17 cellular contexts compared by ENCODE assay signal in the genomic region with DNA sequence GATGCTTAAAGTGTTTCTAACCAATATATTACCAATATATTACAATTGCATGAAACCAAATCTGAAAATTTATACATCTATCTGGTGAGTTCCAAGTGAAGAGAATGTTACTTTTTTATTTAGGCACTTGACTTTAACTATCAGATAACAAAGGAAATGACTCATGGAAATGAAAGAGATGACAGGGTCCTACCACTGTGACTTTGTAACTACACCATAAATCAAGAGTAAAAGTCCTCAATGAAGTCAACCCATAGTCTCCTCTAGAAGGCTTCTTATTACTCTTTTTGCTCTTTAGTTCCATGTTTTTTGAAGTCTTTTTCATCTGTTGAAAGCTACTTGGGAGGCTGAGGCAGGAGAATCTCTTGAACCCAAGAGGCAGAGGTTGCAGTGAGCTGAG.
DNase-seq lines count a peak whose midpoint lies in the region; ATAC-seq lines count a peak whose summit lies in the region.
"Had no signal": no experiment of that assay in that cellular context is flagged by ENCODE, and none has a peak within 500 bp of the region (broad histone marks: within the 10 kb centered on the region; RNA-seq: fewer than 3 reads in every experiment).

No MANE protein-coding gene starts in this region.

- no peak overlapping the region for H3K9ac ChIP-seq in mesenchymal stem cell (ENCODE audit: low read length)
- H3K9ac ChIP-seq: BLaER1 treated with 17β-estradiol and CSF1 and Interleukin-3, amounts not matched to agents 10 nM and 100 nM; KMS-11 had no signal

- no peak overlapping the region for H3K4me2 ChIP-seq in mesenchymal stem cell (ENCODE audit: low read length, poor library complexity, severe bottlenecking)
- H3K4me2 ChIP-seq: BLaER1 treated with 17β-estradiol and CSF1 and Interleukin-3, amounts not matched to agents 10 nM and 100 nM; KMS-11 had no signal

- H3K4me1 ChIP-seq in mesenchymal stem cell (ENCODE audit: control insufficient read depth, insufficient read depth, low read depth, low read length) (no peaks in the 10 kb centered on the region), right cardiac atrium (ENCODE audit: control insufficient read depth, insufficient read depth, low read length) (no peaks in the 10 kb centered on the region)
- H3K4me1 ChIP-seq: BLaER1 treated with 17β-estradiol and CSF1 and Interleukin-3, amounts not matched to agents 10 nM and 100 nM had no signal

- H3K36me3 ChIP-seq in mesenchymal stem cell (ENCODE audit: control insufficient read depth in 1 of 2, insufficient read depth in 2 of 2, low read depth in 1 of 2, low read length in 2 of 2): no peaks in the 10 kb centered on the region
- H3K36me3 ChIP-seq: BLaER1 treated with 17β-estradiol and CSF1 and Interleukin-3, amounts not matched to agents 10 nM and 100 nM had no signal

- H4K91ac ChIP-seq in mesenchymal stem cell (ENCODE audit: low read length): no peak overlapping the region

- no peak overlapping the region for H2BK12ac ChIP-seq in mesenchymal stem cell (ENCODE audit: low read length in 2 of 2)

- no peak overlapping the region for H3K14ac ChIP-seq in mesenchymal stem cell (ENCODE audit: low read length in 2 of 2)

- H3K27me3 ChIP-seq in mesenchymal stem cell (ENCODE audit: control insufficient read depth in 1 of 2, insufficient read depth in 1 of 2, low read length in 2 of 2) (no peaks in the 10 kb centered on the region), right cardiac atrium (ENCODE audit: control insufficient read depth, insufficient read depth) (no peaks in the 10 kb centered on the region)
- H3K27me3 ChIP-seq: BLaER1 treated with 17β-estradiol and CSF1 and Interleukin-3, amounts not matched to agents 10 nM and 100 nM had no signal

- ATAC-seq in right cardiac atrium (no peak), GM21717 (IDR thresholded peaks at IDR 0.05; ENCODE audit: unreplicated experiment) (no peak)
- ATAC-seq: CD8-positive, alpha-beta T cell had no signal

- H2BK120ac ChIP-seq in mesenchymal stem cell (ENCODE audit: low read depth, low read length): no peak overlapping the region

- no peak overlapping the region for H2BK5ac ChIP-seq in mesenchymal stem cell (ENCODE audit: low read depth, low read length, poor library complexity, severe bottlenecking)

- H2BK15ac ChIP-seq in mesenchymal stem cell (ENCODE audit: low read depth, poor library complexity, severe bottlenecking): no peak overlapping the region

- no peak overlapping the region for H2AFZ ChIP-seq in mesenchymal stem cell (ENCODE audit: low read depth, low read length)

- no peak overlapping the region for H4K8ac ChIP-seq in mesenchymal stem cell (ENCODE audit: low read length)

- H3K4ac ChIP-seq in mesenchymal stem cell (ENCODE audit: low read depth in 1 of 2, low read length in 2 of 2): no peak overlapping the region

- H3K9me3 ChIP-seq in mesenchymal stem cell (ENCODE audit: control insufficient read depth, low read length) (no peaks in the 10 kb centered on the region), right cardiac atrium (ENCODE audit: control insufficient read depth, low read length) (no peaks in the 10 kb centered on the region)
- H3K9me3 ChIP-seq: BLaER1 treated with 17β-estradiol and CSF1 and Interleukin-3, amounts not matched to agents 10 nM and 100 nM had no signal

- no peak overlapping the region for H3K4me3 ChIP-seq in mesenchymal stem cell (ENCODE audit: insufficient read depth in 1 of 2, low read depth in 1 of 2, low read length in 2 of 2)
- H3K4me3 ChIP-seq in right cardiac atrium (ENCODE audit: low read length): no peak overlapping the region
- H3K4me3 ChIP-seq: BLaER1 treated with 17β-estradiol and CSF1 and Interleukin-3, amounts not matched to agents 10 nM and 100 nM had no signal

- H3K79me1 ChIP-seq in mesenchymal stem cell (replicated peaks; ENCODE audit: low read length, poor library complexity, severe bottlenecking): no peaks in the 10 kb centered on the region

- H2AK5ac ChIP-seq in mesenchymal stem cell (ENCODE audit: low read length, severe bottlenecking): no peak overlapping the region

- no peak overlapping the region for H3K23ac ChIP-seq in mesenchymal stem cell (ENCODE audit: low read length in 2 of 2)

- H3K27ac ChIP-seq in mesenchymal stem cell (ENCODE audit: low read length, poor library complexity, severe bottlenecking): no peak overlapping the region
- no peak overlapping the region for H3K27ac ChIP-seq in right cardiac atrium (ENCODE audit: low read length)
- H3K27ac ChIP-seq: 22Rv1; BLaER1 treated with 17β-estradiol and CSF1 and Interleukin-3, amounts not matched to agents 10 nM and 100 nM; KMS-11 had no signal

- intact Hi-C loops in right cardiac atrium (cut with DNase I): no loop called here

- H3K18ac ChIP-seq in mesenchymal stem cell (ENCODE audit: low read depth in 1 of 2, low read length in 2 of 2): no peak overlapping the region

- peak; percentile 81 for DNase-seq in A172 (ENCODE audit: low spot score)
- peak; percentile 57 for DNase-seq in DMS53 treated with DMSO at 0.1 percent for 48 hours (lab: John Stamatoyannopoulos, UW; ENCODE audit: unreplicated experiment)
- peak; percentile 42 for DNase-seq in NCI-H69 (lab: John Stamatoyannopoulos, UW)
- peak; percentile 26 for DNase-seq in mesenchymal stem cell
- no peak for DNase-seq in right cardiac atrium
- no peak for DNase-seq in HuH-7 (ENCODE audit: low spot score)
- DNase-seq: Calu3; CD8-positive, alpha-beta T cell; DMS 273 treated with DMSO at 0.1 percent for 48 hours; DMS79; GF-D8; GOT3; H7 had no signal

Comparison
In these comparisons a context has a peak if more than half of its experiments do, and no peak if none do; other contexts are left out.
1. DNase-seq: peak in A172 (single experiment), DMS53 treated with DMSO at 0.1 percent for 48 hours (single experiment), NCI-H69 (single experiment) and mesenchymal stem cell (single experiment); none in right cardiac atrium (0 of 3) and HuH-7 (single experiment).